In the genomic region with DNA sequence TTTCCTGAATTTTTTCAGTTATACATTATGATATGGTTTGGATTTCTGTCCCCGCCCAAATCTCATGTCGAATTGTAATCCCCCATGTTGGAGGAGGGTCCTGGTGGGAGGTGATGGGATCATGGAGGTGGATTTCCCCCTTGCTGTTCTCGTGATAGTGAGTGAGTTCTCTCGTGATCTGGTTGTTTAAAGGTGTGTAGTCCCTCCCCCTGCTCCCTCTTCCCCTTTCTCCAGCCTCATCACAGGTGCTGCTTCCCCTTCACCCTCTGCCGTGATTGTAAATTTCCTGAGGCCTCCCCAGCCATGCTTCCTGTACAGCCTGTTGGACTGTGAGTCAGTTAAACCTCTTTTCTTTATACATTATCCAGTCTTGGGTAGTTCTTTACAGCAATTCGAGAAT, we compare ENCODE assay signal across 30 cellular contexts.
DNase-seq lines count a peak whose midpoint lies in the region; ATAC-seq, FAIRE-seq and TF ChIP-seq lines count a peak whose summit lies in the region.
"Had no signal": no experiment of that assay in that cellular context is flagged by ENCODE, and none has a peak within 500 bp of the region (broad histone marks: within the 10 kb centered on the region; RNA-seq: fewer than 3 reads in every experiment).

No MANE protein-coding gene starts in this region.

- no peak for TF ChIP-seq CTCF in Loucy (conservative IDR thresholded peaks at IDR 0.05; ENCODE audit: low read length)
- TF ChIP-seq CTCF in K562 (IDR thresholded peaks at IDR 0.05 in 2 of 3, conservative IDR thresholded peaks at IDR 0.05 in 1 of 3; ENCODE audit: insufficient read depth in 2 of 3, low read depth in 1 of 3, low read length in 3 of 3) = no peak
- no peak for TF ChIP-seq CTCF in neural progenitor cell (IDR thresholded peaks at IDR 0.05)
- TF ChIP-seq CTCF in upper lobe of left lung (IDR thresholded peaks at IDR 0.05) = no peak
- TF ChIP-seq CTCF in thyroid gland (IDR thresholded peaks at IDR 0.05) = no peak

- H3K4me2 ChIP-seq in Loucy (ENCODE audit: low read depth, low read length, poor library complexity, severe bottlenecking) = peak overlapping the region; percentile 37
- no peak overlapping the region for H3K4me2 ChIP-seq in K562 (ENCODE audit: insufficient read depth, low read length)
- H3K4me2 ChIP-seq in neural progenitor cell = no peak overlapping the region
- H3K4me2 ChIP-seq: A549, hepatocyte had no signal

- no peaks in the 10 kb centered on the region for H3K36me3 ChIP-seq in CD4-positive, CD25-positive, alpha-beta regulatory T cell (ENCODE audit: control insufficient read depth, insufficient read depth, low read length)
- no peaks in the 10 kb centered on the region for H3K36me3 ChIP-seq in Loucy (ENCODE audit: insufficient read depth, low read length)
- no peaks in the 10 kb centered on the region for H3K36me3 ChIP-seq in K562 (ENCODE audit: control insufficient read depth, insufficient read depth, low read length)
- H3K36me3 ChIP-seq in neural progenitor cell = no peaks in the 10 kb centered on the region
- no peaks in the 10 kb centered on the region for H3K36me3 ChIP-seq in upper lobe of left lung
- H3K36me3 ChIP-seq in thyroid gland = no peaks in the 10 kb centered on the region
- H3K36me3 ChIP-seq: lower lobe of right lung, suprapubic skin had no signal

- DNase-seq in CD4-positive, CD25-positive, alpha-beta regulatory T cell = no peak
- no peak for DNase-seq in K562 (ENCODE audit: extremely low read depth in 1 of 4, low spot score in 3 of 4)
- no peak for DNase-seq in neural progenitor cell (ENCODE audit: low spot score)
- no peak for DNase-seq in SHP77 (lab: John Stamatoyannopoulos, UW)
- DNase-seq in upper lobe of left lung = no peak
- no peak for DNase-seq in Right ventricle myocardium inferior (ENCODE audit: missing footprints)
- DNase-seq in thyroid gland = no peak
- DNase-seq: activated CD4-positive, alpha-beta T cell treated with anti-CD3 and anti-CD28 coated beads for 4 hours; activated CD8-positive, alpha-beta memory T cell treated with anti-CD3 and anti-CD28 coated beads for 24 hours; activated effector memory CD4-positive, alpha-beta T cell treated with Interleukin-2 at 50 U/mL for 16 hours; activated T-cell treated with anti-CD3 and anti-CD28 coated beads for 4 hours; dorsolateral prefrontal cortex; kidney glomerular epithelial cell; lower lobe of right lung; NCI-H2029 treated with DMSO at 0.1 percent for 48 hours; NCI-H526 treated with DMSO at 0.1 percent for 48 hours; SHP77 treated with DMSO at 0.1 percent for 48 hours; stimulated activated naive CD4-positive, alpha-beta T cell had no signal

- H3K27ac ChIP-seq in CD4-positive, CD25-positive, alpha-beta regulatory T cell (ENCODE audit: insufficient read depth, low read length, poor library complexity, severe bottlenecking) = no peak overlapping the region
- H3K27ac ChIP-seq in K562 (ENCODE audit: extremely low read depth, low read depth, low read length) (no peak overlapping the region), neural progenitor cell (no peak overlapping the region), upper lobe of left lung (no peak overlapping the region), thyroid gland (no peak overlapping the region)
- H3K27ac ChIP-seq: dorsolateral prefrontal cortex, hepatocyte, lower lobe of right lung, parathyroid adenoma, skin epidermis, suprapubic skin had no signal

- no peaks in the 10 kb centered on the region for H4K20me1 ChIP-seq in Loucy (ENCODE audit: insufficient read depth, low read length, poor library complexity, severe bottlenecking)
- H4K20me1 ChIP-seq in K562 (replicated peaks; ENCODE audit: control insufficient read depth, insufficient read depth, low read length) = no peaks in the 10 kb centered on the region
- no peaks in the 10 kb centered on the region for H4K20me1 ChIP-seq in neural progenitor cell (ENCODE audit: low read depth)

- H3K9me2 ChIP-seq in Loucy (replicated peaks; ENCODE audit: low read depth, low read length) = no peaks in the 10 kb centered on the region

- no peak overlapping the region for H3K4me3 Mint-ChIP-seq in CD4-positive, CD25-positive, alpha-beta regulatory T cell
- no peak overlapping the region for H3K4me3 Mint-ChIP-seq in neural progenitor cell
- H3K4me3 Mint-ChIP-seq: activated naive CD8-positive, alpha-beta T cell; T-helper 2 cell treated with Interferon-gamma antibody and Interleukin-4, amounts not matched to agents 5 μg/mL and 100 μg/mL, for 36 hours had no signal

- 27% methylated on average over 6 of the region's 6 CpGs for WGBS in K562 (ENCODE audit: insufficient coverage, low coverage, missing lambda C conversion rate)
- WGBS in upper lobe of left lung, 2 donors = 61 to 82% methylated on average over 6 of the region's 6 CpGs
- WGBS in thyroid gland, 2 donors = 72 to 85% methylated on average over 6 of the region's 6 CpGs

- no TSS peak for BruUV-seq in K562 (replicated peaks; lab: Mats Ljungman, UMichigan)

- H3K27me3 Mint-ChIP-seq in CD4-positive, CD25-positive, alpha-beta regulatory T cell = peaks cover 25% of the 10 kb centered on the region
- peaks cover 3% of the 10 kb centered on the region for H3K27me3 Mint-ChIP-seq in neural progenitor cell (ENCODE audit: insufficient read depth, low read depth)
- H3K27me3 Mint-ChIP-seq: activated naive CD8-positive, alpha-beta T cell had no signal

- intact Hi-C loops in K562 (cut with micrococcal nuclease) = no loop called here
- intact Hi-C loops in Right ventricle myocardium inferior (cut with DNase I) = no loop called here
- intact Hi-C loops in thyroid gland (cut with DNase I) = no loop called here

- FAIRE-seq in K562 (lab: Jason Lieb, UNC) = no peak
- FAIRE-seq: A549, endometrium, frontal cortex, H54 had no signal

- no peak for TF ChIP-seq RAD21 in K562 (CRISPR knock-in tag; conservative IDR thresholded peaks at IDR 0.05 in 1 of 2, IDR thresholded peaks at IDR 0.05 in 1 of 2)

- H3K4me1 ChIP-seq in CD4-positive, CD25-positive, alpha-beta regulatory T cell (ENCODE audit: control insufficient read depth, insufficient read depth, low read length, poor library complexity, severe bottlenecking) = no peaks in the 10 kb centered on the region
- H3K4me1 ChIP-seq in Loucy (ENCODE audit: insufficient read depth, low read length, poor library complexity, severe bottlenecking) (peaks cover 7% of the 10 kb centered on the region), K562 (replicated peaks in 1 of 2; ENCODE audit: control insufficient read depth in 2 of 2, insufficient read depth in 2 of 2, low read length in 2 of 2) (no peaks in the 10 kb centered on the region), neural progenitor cell (peaks cover 11% of the 10 kb centered on the region), upper lobe of left lung (no peaks in the 10 kb centered on the region), thyroid gland (no peaks in the 10 kb centered on the region)
- H3K4me1 ChIP-seq: lower lobe of right lung, parathyroid adenoma, suprapubic skin had no signal

- POLR2A ChIA-PET in K562 (lab: Yijun Ruan, JAX) = interaction anchor here (1.2 kb wide), 1 partner anchor 9 kb away, joined by 3 read pairs; no protein-coding TSS in a partner anchor

- H3K4me1 Mint-ChIP-seq in CD4-positive, CD25-positive, alpha-beta regulatory T cell = peaks cover 0 to 4% (median 0%) of the 10 kb centered on the region in 4 donors
- H3K4me1 Mint-ChIP-seq in neural progenitor cell = no peaks in the 10 kb centered on the region

- TF ChIP-seq POLR2A in K562 (conservative IDR thresholded peaks at IDR 0.05) = no peak
- no peak for TF ChIP-seq POLR2A in upper lobe of left lung (IDR thresholded peaks at IDR 0.05)
- no peak for TF ChIP-seq POLR2A in thyroid gland (IDR thresholded peaks at IDR 0.05)

- no peaks in the 10 kb centered on the region for H3K79me2 ChIP-seq in Loucy (ENCODE audit: insufficient read depth, low read length)
- H3K79me2 ChIP-seq in K562 (ENCODE audit: control insufficient read depth, insufficient read depth, low read length) = no peaks in the 10 kb centered on the region
- no peaks in the 10 kb centered on the region for H3K79me2 ChIP-seq in neural progenitor cell (ENCODE audit: low read depth)
- H3K79me2 ChIP-seq: hepatocyte, parathyroid adenoma had no signal

- peak overlapping the region; percentile 60; the same call in 1 of the 2 replicates for H2AFZ ChIP-seq in Loucy (ENCODE audit: low read length)
- H2AFZ ChIP-seq in K562 (ENCODE audit: low read depth, low read length) = no peak overlapping the region
- H2AFZ ChIP-seq in neural progenitor cell (replicated peaks) = peak overlapping the region; percentile 61
- H2AFZ ChIP-seq: hepatocyte, parathyroid adenoma had no signal

- CTCF ChIA-PET in K562 (lab: Yijun Ruan, JAX; ENCODE audit: low intra/inter-chr PET ratio) = no interaction called here

- in situ Hi-C loops in K562 (cut with MboI) = no loop called here

- TF ChIP-seq EP300 in K562 (IDR thresholded peaks at IDR 0.05; ENCODE audit: low read length) (no peak), upper lobe of left lung (IDR thresholded peaks at IDR 0.05) (no peak)

- H3F3A ChIP-seq in Loucy (ENCODE audit: low read depth) (no peaks in the 10 kb centered on the region), neural progenitor cell (ENCODE audit: low read depth) (no peaks in the 10 kb centered on the region)

- no peak overlapping the region for H3K9ac ChIP-seq in Loucy (ENCODE audit: low read depth, low read length, poor library complexity, severe bottlenecking)
- no peak overlapping the region for H3K9ac ChIP-seq in K562 (ENCODE audit: insufficient read depth in 1 of 2, low read depth in 2 of 2, low read length in 2 of 2)
- no peak overlapping the region for H3K9ac ChIP-seq in neural progenitor cell
- H3K9ac ChIP-seq: parathyroid adenoma had no signal

- H3K9me3 ChIP-seq in CD4-positive, CD25-positive, alpha-beta regulatory T cell (ENCODE audit: control insufficient read depth in 2 of 2, low read length in 2 of 2) = no peaks in the 10 kb centered on the region
- H3K9me3 ChIP-seq in Loucy (ENCODE audit: insufficient read depth, low read depth, low read length) = no peaks in the 10 kb centered on the region
- no peaks in the 10 kb centered on the region for H3K9me3 ChIP-seq in K562 (replicated peaks; ENCODE audit: control insufficient read depth, insufficient read depth, low read depth, low read length)
- H3K9me3 ChIP-seq in neural progenitor cell (ENCODE audit: low read depth) = no peaks in the 10 kb centered on the region
- H3K9me3 ChIP-seq in upper lobe of left lung = no peaks in the 10 kb centered on the region
- no peaks in the 10 kb centered on the region for H3K9me3 ChIP-seq in thyroid gland
- H3K9me3 ChIP-seq: A549, lower lobe of right lung, suprapubic skin had no signal

- no peaks in the 10 kb centered on the region for H3K9me3 Mint-ChIP-seq in CD4-positive, CD25-positive, alpha-beta regulatory T cell
- H3K9me3 Mint-ChIP-seq in neural progenitor cell = no peaks in the 10 kb centered on the region
- H3K9me3 Mint-ChIP-seq: IgD-negative memory B cell; T-helper 2 cell treated with Interferon-gamma antibody and Interleukin-4, amounts not matched to agents 5 μg/mL and 100 μg/mL, for 36 hours had no signal

- peak overlapping the region in 2 of 3 donors; percentile 9 to 77 for H3K27ac Mint-ChIP-seq in CD4-positive, CD25-positive, alpha-beta regulatory T cell
- no peak overlapping the region for H3K27ac Mint-ChIP-seq in neural progenitor cell
- H3K27ac Mint-ChIP-seq: activated naive CD8-positive, alpha-beta T cell; T-helper 2 cell treated with Interferon-gamma antibody and Interleukin-4, amounts not matched to agents 5 μg/mL and 100 μg/mL, for 36 hours had no signal

- no peaks in the 10 kb centered on the region for H3K36me3 Mint-ChIP-seq in CD4-positive, CD25-positive, alpha-beta regulatory T cell
- no peaks in the 10 kb centered on the region for H3K36me3 Mint-ChIP-seq in neural progenitor cell
- H3K36me3 Mint-ChIP-seq: activated naive CD8-positive, alpha-beta T cell had no signal

- no peak overlapping the region for H3K4me3 ChIP-seq in CD4-positive, CD25-positive, alpha-beta regulatory T cell (ENCODE audit: low read depth, low read length)
- no peak overlapping the region for H3K4me3 ChIP-seq in Loucy (ENCODE audit: low read length, poor library complexity, severe bottlenecking)
- H3K4me3 ChIP-seq in K562 = no peak overlapping the region
- H3K4me3 ChIP-seq in neural progenitor cell = no peak overlapping the region
- no peak overlapping the region for H3K4me3 ChIP-seq in upper lobe of left lung
- no peak overlapping the region for H3K4me3 ChIP-seq in thyroid gland (replicated peaks in 1 of 3)
- H3K4me3 ChIP-seq: A549, dorsolateral prefrontal cortex, hepatocyte, lower lobe of right lung, skin epidermis, suprapubic skin had no signal

- H3K27me3 ChIP-seq in CD4-positive, CD25-positive, alpha-beta regulatory T cell (ENCODE audit: control insufficient read depth, insufficient read depth, low read length) = no peaks in the 10 kb centered on the region
- H3K27me3 ChIP-seq in Loucy (ENCODE audit: insufficient read depth, low read length, poor library complexity, severe bottlenecking) = no peaks in the 10 kb centered on the region
- H3K27me3 ChIP-seq in K562 (ENCODE audit: control insufficient read depth in 2 of 2, insufficient read depth in 2 of 2, low read length in 2 of 2) = no peaks in the 10 kb centered on the region
- H3K27me3 ChIP-seq in neural progenitor cell = no peaks in the 10 kb centered on the region
- no peaks in the 10 kb centered on the region for H3K27me3 ChIP-seq in upper lobe of left lung
- no peaks in the 10 kb centered on the region for H3K27me3 ChIP-seq in thyroid gland
- H3K27me3 ChIP-seq: dorsolateral prefrontal cortex, hepatocyte, suprapubic skin had no signal

- no peak for ATAC-seq in CD4-positive, CD25-positive, alpha-beta regulatory T cell (ENCODE audit: low read depth in 2 of 2)
- ATAC-seq in K562 (no peak), upper lobe of left lung (ENCODE audit: low FRiP score in 2 of 2) (no peak), Right ventricle myocardium inferior (no peak)
- ATAC-seq: A549, lower lobe of right lung had no signal

- no peaks in the 10 kb centered on the region for H3K9me1 ChIP-seq in K562 (ENCODE audit: control insufficient read depth, insufficient read depth, low read length)
